Comparison of ENCODE assay signal across 1 cellular context in genomic region chr2:148132400-148132799, GRCh38.
TF ChIP-seq lines count a peak whose summit lies in the region.

No MANE protein-coding gene starts in this region.

TF ChIP-seq in SK-N-SH, 30 proteins besides CTCF, POLR2A, EP300 and RAD21 (continued from another document):
- TF ChIP-seq MAX (IDR thresholded peaks at IDR 0.05; ENCODE audit: low read depth) (no peak), FOSL2 (IDR thresholded peaks at IDR 0.05; ENCODE audit: borderline replicate concordance, low read depth) (peak; percentile 35; the same call in 1 of the 2 replicates), RXRA (IDR thresholded peaks at IDR 0.05; ENCODE audit: borderline replicate concordance, low read depth) (no peak), TCF12 (IDR thresholded peaks at IDR 0.05) (peak; percentile 37), ELF1 (IDR thresholded peaks at IDR 0.05) (no peak), JUND (IDR thresholded peaks at IDR 0.05) (peak; percentile 57), ZBTB33 (IDR thresholded peaks at IDR 0.05; ENCODE audit: borderline replicate concordance, low read depth) (no peak), MEF2A (IDR thresholded peaks at IDR 0.05; ENCODE audit: borderline replicate concordance, low read depth) (0 out of 2 replicates have a peak, but pooled peaks have one; percentile 32), RFX5 (IDR thresholded peaks at IDR 0.05; ENCODE audit: low read length) (no peak), FOXM1 (IDR thresholded peaks at IDR 0.05; ENCODE audit: low read depth) (no peak), NFIC (IDR thresholded peaks at IDR 0.05; ENCODE audit: borderline replicate concordance) (no peak), CHD2 (IDR thresholded peaks at IDR 0.05; ENCODE audit: low read length, partially characterized antibody) (no peak), GABPA (IDR thresholded peaks at IDR 0.05; ENCODE audit: low read depth) (no peak)
